1 cellular context compared by ENCODE assay signal in the genomic region with DNA sequence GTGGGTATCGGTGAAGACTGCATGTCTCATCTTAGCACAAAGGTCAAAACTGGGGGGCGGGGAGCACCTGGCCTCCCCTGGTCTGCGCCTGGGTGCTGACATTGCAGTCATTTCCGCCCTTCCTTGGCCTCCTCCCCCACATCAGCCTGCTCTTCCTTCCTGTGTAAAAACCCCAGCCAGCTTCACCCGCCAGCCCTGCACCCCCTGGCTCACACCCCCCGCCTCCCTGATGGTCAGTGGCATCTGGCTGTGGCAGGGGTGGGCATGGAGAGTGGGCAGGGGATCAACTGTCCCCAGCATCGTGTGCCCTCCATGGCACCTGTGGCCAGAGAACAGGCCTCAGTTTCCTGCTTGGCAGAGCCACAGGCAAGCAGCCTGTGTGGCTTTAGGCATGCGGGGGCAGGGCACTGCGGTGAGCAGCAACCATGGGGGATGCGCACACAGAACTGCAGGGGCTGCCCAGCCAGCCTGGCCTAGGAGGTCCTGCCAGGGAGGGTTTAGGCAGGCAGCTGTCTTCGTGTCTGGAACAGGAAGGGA.
TF ChIP-seq lines count a peak whose summit lies in the region.

No MANE protein-coding gene starts in this region.

TF ChIP-seq in GM12878, 131 proteins besides CTCF, POLR2A, EP300 and RAD21 (continues in another document):
- TF ChIP-seq, protein P1, sequence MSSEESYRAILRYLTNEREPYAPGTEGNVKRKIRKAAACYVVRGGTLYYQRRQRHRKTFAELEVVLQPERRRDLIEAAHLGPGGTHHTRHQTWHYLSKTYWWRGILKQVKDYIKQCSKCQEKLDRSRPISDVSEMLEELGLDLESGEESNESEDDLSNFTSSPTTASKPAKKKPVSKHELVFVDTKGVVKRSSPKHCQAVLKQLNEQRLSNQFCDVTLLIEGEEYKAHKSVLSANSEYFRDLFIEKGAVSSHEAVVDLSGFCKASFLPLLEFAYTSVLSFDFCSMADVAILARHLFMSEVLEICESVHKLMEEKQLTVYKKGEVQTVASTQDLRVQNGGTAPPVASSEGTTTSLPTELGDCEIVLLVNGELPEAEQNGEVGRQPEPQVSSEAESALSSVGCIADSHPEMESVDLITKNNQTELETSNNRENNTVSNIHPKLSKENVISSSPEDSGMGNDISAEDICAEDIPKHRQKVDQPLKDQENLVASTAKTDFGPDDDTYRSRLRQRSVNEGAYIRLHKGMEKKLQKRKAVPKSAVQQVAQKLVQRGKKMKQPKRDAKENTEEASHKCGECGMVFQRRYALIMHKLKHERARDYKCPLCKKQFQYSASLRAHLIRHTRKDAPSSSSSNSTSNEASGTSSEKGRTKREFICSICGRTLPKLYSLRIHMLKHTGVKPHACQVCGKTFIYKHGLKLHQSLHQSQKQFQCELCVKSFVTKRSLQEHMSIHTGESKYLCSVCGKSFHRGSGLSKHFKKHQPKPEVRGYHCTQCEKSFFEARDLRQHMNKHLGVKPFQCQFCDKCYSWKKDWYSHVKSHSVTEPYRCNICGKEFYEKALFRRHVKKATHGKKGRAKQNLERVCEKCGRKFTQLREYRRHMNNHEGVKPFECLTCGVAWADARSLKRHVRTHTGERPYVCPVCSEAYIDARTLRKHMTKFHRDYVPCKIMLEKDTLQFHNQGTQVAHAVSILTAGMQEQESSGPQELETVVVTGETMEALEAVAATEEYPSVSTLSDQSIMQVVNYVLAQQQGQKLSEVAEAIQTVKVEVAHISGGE (CRISPR knock-in tag; IDR thresholded peaks at IDR 0.05), result no peak
- TF ChIP-seq, protein P2, sequence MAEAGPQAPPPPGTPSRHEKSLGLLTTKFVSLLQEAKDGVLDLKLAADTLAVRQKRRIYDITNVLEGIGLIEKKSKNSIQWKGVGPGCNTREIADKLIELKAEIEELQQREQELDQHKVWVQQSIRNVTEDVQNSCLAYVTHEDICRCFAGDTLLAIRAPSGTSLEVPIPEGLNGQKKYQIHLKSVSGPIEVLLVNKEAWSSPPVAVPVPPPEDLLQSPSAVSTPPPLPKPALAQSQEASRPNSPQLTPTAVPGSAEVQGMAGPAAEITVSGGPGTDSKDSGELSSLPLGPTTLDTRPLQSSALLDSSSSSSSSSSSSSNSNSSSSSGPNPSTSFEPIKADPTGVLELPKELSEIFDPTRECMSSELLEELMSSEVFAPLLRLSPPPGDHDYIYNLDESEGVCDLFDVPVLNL (IDR thresholded peaks at IDR 0.05; ENCODE audit: low read depth, low read length), result no peak
- TF ChIP-seq, protein P3, sequence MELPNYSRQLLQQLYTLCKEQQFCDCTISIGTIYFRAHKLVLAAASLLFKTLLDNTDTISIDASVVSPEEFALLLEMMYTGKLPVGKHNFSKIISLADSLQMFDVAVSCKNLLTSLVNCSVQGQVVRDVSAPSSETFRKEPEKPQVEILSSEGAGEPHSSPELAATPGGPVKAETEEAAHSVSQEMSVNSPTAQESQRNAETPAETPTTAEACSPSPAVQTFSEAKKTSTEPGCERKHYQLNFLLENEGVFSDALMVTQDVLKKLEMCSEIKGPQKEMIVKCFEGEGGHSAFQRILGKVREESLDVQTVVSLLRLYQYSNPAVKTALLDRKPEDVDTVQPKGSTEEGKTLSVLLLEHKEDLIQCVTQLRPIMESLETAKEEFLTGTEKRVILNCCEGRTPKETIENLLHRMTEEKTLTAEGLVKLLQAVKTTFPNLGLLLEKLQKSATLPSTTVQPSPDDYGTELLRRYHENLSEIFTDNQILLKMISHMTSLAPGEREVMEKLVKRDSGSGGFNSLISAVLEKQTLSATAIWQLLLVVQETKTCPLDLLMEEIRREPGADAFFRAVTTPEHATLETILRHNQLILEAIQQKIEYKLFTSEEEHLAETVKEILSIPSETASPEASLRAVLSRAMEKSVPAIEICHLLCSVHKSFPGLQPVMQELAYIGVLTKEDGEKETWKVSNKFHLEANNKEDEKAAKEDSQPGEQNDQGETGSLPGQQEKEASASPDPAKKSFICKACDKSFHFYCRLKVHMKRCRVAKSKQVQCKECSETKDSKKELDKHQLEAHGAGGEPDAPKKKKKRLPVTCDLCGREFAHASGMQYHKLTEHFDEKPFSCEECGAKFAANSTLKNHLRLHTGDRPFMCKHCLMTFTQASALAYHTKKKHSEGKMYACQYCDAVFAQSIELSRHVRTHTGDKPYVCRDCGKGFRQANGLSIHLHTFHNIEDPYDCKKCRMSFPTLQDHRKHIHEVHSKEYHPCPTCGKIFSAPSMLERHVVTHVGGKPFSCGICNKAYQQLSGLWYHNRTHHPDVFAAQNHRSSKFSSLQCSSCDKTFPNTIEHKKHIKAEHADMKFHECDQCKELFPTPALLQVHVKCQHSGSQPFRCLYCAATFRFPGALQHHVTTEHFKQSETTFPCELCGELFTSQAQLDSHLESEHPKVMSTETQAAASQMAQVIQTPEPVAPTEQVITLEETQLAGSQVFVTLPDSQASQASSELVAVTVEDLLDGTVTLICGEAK (IDR thresholded peaks at IDR 0.05; ENCODE audit: borderline replicate concordance), result no peak; the same call in 1 of the 2 replicates
- TF ChIP-seq KDM1A (IDR thresholded peaks at IDR 0.05; ENCODE audit: borderline replicate concordance), result no peak
- TF ChIP-seq HDAC6 (IDR thresholded peaks at IDR 0.05; ENCODE audit: unreplicated experiment), result no peak
- TF ChIP-seq FOXM1 (IDR thresholded peaks at IDR 0.05; ENCODE audit: low read depth, low read length), result peak; percentile 76
- 0 out of 2 replicates have a peak, but pooled peaks have one; percentile 9 for TF ChIP-seq IRF4 (IDR thresholded peaks at IDR 0.05; ENCODE audit: low read depth, low read length)
- TF ChIP-seq, protein P4, sequence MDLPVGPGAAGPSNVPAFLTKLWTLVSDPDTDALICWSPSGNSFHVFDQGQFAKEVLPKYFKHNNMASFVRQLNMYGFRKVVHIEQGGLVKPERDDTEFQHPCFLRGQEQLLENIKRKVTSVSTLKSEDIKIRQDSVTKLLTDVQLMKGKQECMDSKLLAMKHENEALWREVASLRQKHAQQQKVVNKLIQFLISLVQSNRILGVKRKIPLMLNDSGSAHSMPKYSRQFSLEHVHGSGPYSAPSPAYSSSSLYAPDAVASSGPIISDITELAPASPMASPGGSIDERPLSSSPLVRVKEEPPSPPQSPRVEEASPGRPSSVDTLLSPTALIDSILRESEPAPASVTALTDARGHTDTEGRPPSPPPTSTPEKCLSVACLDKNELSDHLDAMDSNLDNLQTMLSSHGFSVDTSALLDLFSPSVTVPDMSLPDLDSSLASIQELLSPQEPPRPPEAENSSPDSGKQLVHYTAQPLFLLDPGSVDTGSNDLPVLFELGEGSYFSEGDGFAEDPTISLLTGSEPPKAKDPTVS (IDR thresholded peaks at IDR 0.05; ENCODE audit: low read depth, low read length), result no peak
- TF ChIP-seq MYB (IDR thresholded peaks at IDR 0.05; ENCODE audit: borderline replicate concordance, low read depth, low read length), result no peak
- peak; percentile 78 for TF ChIP-seq NR2C1 (IDR thresholded peaks at IDR 0.05)
- TF ChIP-seq, protein P5, sequence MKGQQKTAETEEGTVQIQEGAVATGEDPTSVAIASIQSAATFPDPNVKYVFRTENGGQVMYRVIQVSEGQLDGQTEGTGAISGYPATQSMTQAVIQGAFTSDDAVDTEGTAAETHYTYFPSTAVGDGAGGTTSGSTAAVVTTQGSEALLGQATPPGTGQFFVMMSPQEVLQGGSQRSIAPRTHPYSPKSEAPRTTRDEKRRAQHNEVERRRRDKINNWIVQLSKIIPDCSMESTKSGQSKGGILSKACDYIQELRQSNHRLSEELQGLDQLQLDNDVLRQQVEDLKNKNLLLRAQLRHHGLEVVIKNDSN (IDR thresholded peaks at IDR 0.05; ENCODE audit: borderline replicate concordance, extremely low read length, insufficient read depth, low read depth, low read length), result no peak
- TF ChIP-seq IKZF2 (IDR thresholded peaks at IDR 0.05), result peak; percentile 74 to 81; a peak in 3 of 4 replicates
- no peak for TF ChIP-seq FOS (IDR thresholded peaks at IDR 0.05; ENCODE audit: borderline replicate concordance, extremely low read depth, insufficient read length)
- TF ChIP-seq CHD2 (IDR thresholded peaks at IDR 0.05; ENCODE audit: borderline replicate concordance, low read depth, low read length), result peak; percentile 89
- peak; percentile 79; the same call in 1 of the 2 replicates for TF ChIP-seq TBL1XR1 (IDR thresholded peaks at IDR 0.05; ENCODE audit: low read depth, low read length)
- TF ChIP-seq KAT2A (conservative IDR thresholded peaks at IDR 0.05; ENCODE audit: control insufficient read depth, low read depth, low read length), result no peak
- peak; percentile 41; the same call in 1 of the 2 replicates for TF ChIP-seq SMAD5 (IDR thresholded peaks at IDR 0.05; ENCODE audit: low read depth)
- peak; percentile 86; the same call in 1 of the 2 replicates for TF ChIP-seq ESRRA (IDR thresholded peaks at IDR 0.05; ENCODE audit: low read length)
- TF ChIP-seq PAX5 (IDR thresholded peaks at IDR 0.05; ENCODE audit: borderline replicate concordance, low read depth, low read length), result peak; percentile 56; the same call in 1 of the 2 replicates
- no peak for TF ChIP-seq SMC3 (IDR thresholded peaks at IDR 0.05; ENCODE audit: borderline replicate concordance, low read length)
- TF ChIP-seq BMI1 (IDR thresholded peaks at IDR 0.05; ENCODE audit: borderline replicate concordance), result no peak
- no peak for TF ChIP-seq SMAD1 (IDR thresholded peaks at IDR 0.05; ENCODE audit: low read depth, partially characterized antibody)
- TF ChIP-seq, protein P6, sequence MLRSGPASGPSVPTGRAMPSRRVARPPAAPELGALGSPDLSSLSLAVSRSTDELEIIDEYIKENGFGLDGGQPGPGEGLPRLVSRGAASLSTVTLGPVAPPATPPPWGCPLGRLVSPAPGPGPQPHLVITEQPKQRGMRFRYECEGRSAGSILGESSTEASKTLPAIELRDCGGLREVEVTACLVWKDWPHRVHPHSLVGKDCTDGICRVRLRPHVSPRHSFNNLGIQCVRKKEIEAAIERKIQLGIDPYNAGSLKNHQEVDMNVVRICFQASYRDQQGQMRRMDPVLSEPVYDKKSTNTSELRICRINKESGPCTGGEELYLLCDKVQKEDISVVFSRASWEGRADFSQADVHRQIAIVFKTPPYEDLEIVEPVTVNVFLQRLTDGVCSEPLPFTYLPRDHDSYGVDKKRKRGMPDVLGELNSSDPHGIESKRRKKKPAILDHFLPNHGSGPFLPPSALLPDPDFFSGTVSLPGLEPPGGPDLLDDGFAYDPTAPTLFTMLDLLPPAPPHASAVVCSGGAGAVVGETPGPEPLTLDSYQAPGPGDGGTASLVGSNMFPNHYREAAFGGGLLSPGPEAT (IDR thresholded peaks at IDR 0.05; ENCODE audit: low read depth), result peak; percentile 41; the same call in 1 of the 2 replicates
- peak; percentile 65 for TF ChIP-seq SP1 (IDR thresholded peaks at IDR 0.05; ENCODE audit: low read depth, low read length)
- TF ChIP-seq ZNF217 (IDR thresholded peaks at IDR 0.05), result 0 out of 2 replicates have a peak, but pooled peaks have one; percentile 36
- TF ChIP-seq RB1 (IDR thresholded peaks at IDR 0.05; ENCODE audit: borderline replicate concordance), result no peak
- TF ChIP-seq SMARCA5 (IDR thresholded peaks at IDR 0.05), result no peak; the same call in 1 of the 2 replicates
- TF ChIP-seq CBFB (IDR thresholded peaks at IDR 0.05; ENCODE audit: low read depth), result peak; percentile 64; the same call in 1 of the 2 replicates
- TF ChIP-seq RAD51 (IDR thresholded peaks at IDR 0.05), result no peak
- TF ChIP-seq, protein P7, sequence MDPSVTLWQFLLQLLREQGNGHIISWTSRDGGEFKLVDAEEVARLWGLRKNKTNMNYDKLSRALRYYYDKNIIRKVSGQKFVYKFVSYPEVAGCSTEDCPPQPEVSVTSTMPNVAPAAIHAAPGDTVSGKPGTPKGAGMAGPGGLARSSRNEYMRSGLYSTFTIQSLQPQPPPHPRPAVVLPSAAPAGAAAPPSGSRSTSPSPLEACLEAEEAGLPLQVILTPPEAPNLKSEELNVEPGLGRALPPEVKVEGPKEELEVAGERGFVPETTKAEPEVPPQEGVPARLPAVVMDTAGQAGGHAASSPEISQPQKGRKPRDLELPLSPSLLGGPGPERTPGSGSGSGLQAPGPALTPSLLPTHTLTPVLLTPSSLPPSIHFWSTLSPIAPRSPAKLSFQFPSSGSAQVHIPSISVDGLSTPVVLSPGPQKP (IDR thresholded peaks at IDR 0.05; ENCODE audit: low read depth, low read length), result no peak
- TF ChIP-seq TCF7 (IDR thresholded peaks at IDR 0.05; ENCODE audit: borderline replicate concordance), result no peak
- TF ChIP-seq, protein P8, sequence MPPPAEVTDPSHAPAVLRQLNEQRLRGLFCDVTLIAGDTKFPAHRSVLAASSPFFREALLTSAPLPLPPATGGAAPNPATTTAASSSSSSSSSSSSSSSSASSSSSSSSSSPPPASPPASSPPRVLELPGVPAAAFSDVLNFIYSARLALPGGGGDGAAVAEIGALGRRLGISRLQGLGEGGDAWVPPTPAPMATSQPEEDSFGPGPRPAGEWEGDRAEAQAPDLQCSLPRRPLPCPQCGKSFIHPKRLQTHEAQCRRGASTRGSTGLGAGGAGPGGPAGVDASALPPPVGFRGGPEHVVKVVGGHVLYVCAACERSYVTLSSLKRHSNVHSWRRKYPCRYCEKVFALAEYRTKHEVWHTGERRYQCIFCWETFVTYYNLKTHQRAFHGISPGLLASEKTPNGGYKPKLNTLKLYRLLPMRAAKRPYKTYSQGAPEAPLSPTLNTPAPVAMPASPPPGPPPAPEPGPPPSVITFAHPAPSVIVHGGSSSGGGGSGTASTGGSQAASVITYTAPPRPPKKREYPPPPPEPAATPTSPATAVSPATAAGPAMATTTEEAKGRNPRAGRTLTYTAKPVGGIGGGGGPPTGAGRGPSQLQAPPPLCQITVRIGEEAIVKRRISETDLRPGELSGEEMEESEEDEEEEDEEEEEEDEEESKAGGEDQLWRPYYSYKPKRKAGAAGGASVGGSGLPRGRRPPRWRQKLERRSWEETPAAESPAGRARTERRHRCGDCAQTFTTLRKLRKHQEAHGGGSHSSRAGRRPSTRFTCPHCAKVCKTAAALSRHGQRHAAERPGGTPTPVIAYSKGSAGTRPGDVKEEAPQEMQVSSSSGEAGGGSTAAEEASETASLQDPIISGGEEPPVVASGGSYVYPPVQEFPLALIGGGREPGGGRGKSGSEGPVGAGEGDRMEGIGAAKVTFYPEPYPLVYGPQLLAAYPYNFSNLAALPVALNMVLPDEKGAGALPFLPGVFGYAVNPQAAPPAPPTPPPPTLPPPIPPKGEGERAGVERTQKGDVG (CRISPR knock-in tag; IDR thresholded peaks at IDR 0.05), result 0 out of 2 replicates have a peak, but pooled peaks have one; percentile 28
- no peak for TF ChIP-seq ZNF24 (IDR thresholded peaks at IDR 0.05)
- no peak for TF ChIP-seq BACH1 (IDR thresholded peaks at IDR 0.05; ENCODE audit: borderline replicate concordance)
- no peak for TF ChIP-seq SREBF2 (IDR thresholded peaks at IDR 0.05; ENCODE audit: low read length)
- 0 out of 2 replicates have a peak, but pooled peaks have one; percentile 38 for TF ChIP-seq CBX5 (IDR thresholded peaks at IDR 0.05; ENCODE audit: low read depth)
- TF ChIP-seq NRF1 (conservative IDR thresholded peaks at IDR 0.05; ENCODE audit: low read depth, low read length), result no peak
- TF ChIP-seq MXI1 (IDR thresholded peaks at IDR 0.05; ENCODE audit: low read depth, low read length), result no peak
- no peak for TF ChIP-seq CHD1 (IDR thresholded peaks at IDR 0.05; ENCODE audit: low read depth, low read length)
- no peak for TF ChIP-seq JUND (IDR thresholded peaks at IDR 0.05; ENCODE audit: low read depth, low read length)
- no peak; the same call in 1 of the 2 replicates for TF ChIP-seq ZBED1 (IDR thresholded peaks at IDR 0.05; ENCODE audit: borderline replicate concordance)
- TF ChIP-seq ZNF207 (IDR thresholded peaks at IDR 0.05; ENCODE audit: borderline replicate concordance), result no peak
- TF ChIP-seq NR2C2 (IDR thresholded peaks at IDR 0.05; ENCODE audit: borderline replicate concordance, control insufficient read depth, insufficient read length, low read depth), result no peak
- no peak for TF ChIP-seq BRCA1 (IDR thresholded peaks at IDR 0.05; ENCODE audit: low read depth, low read length)
